7 cellular contexts compared by ENCODE assay signal in the genomic region with DNA sequence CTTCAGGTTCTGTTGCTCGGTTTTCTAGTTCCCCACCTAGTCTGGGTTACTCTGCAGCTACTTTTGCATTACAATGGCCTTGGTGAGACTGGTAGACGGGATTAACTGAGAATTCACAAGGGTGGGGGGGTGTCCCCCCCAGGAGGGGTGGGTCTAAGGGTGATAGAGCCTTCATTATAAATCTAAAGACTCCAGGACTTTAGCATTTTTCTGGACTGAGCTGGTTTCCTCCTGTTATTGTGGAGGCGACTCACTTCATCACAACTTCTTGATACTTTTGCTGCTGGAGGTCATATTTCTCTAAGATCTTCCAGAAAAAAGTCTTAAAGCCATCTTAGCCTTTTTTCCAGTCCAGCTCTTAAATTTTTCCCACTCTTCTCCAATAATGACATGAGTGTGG. TPM values are rescaled to one million over a fixed set of nuclear protein-coding genes. Genes with fewer than 3 reads are reported as not detected.
"Had no signal": no experiment of that assay in that cellular context is flagged by ENCODE, and none has a peak within 500 bp of the region (broad histone marks: within the 10 kb centered on the region; RNA-seq: fewer than 3 reads in every experiment).

No MANE protein-coding gene starts in this region.

RNA-seq across cellular contexts. Expression of gene SLC2A14, which starts 19.5 kb away (rescaled TPM):
- total RNA-seq: esophagus mucosa, glomerular endothelial cell, myocyte, right atrium auricular region, upper lobe of right lung, vagina had no signal
- polyA plus RNA-seq: heart left ventricle had no signal
